ENCODE assay signal across 8 cellular contexts in the genomic region with DNA sequence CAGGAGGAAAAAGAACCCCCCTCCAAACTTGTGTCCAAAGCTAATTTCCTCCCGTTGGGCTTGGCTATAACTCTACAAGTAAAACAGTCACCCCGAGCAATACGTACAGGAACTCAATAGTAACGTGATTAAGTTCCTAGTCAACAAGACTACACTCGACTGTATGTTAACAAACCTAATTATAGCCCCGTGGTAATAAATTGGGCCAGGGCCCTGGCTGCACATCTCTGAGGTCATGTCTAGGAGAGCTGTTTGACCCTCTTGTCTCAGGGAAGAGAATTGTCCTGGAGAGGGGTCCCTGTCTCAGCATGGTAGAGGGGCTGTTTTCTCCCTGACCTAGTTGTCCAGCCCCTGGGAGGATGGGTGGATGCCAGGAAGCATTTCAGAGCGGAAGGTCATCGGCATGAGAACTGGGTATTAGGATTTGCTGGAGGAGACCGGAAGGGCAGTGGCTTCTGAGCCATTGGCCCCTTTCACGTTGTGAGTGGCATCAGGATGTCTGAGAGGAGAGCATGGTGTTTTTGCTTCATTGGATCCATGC.
A peak's percentile ranks its signal among the peaks of the same experiment; 100 is the strongest.
DNase-seq lines count a peak whose midpoint lies in the region; ATAC-seq and TF ChIP-seq lines count a peak whose summit lies in the region.

No MANE protein-coding gene starts in this region.

- H3K36me3 ChIP-seq in ACC112 (ENCODE audit: insufficient read depth, low read length) (no peaks in the 10 kb centered on the region), fibroblast of lung (ENCODE audit: control insufficient read depth, insufficient read depth, low read length) (no peaks in the 10 kb centered on the region), osteoblast (ENCODE audit: insufficient read depth, low read length) (no peaks in the 10 kb centered on the region)

- H3K9ac ChIP-seq in fibroblast of lung (ENCODE audit: insufficient read depth, low read length): peak overlapping the region; percentile 34

- TF ChIP-seq CTCF in fibroblast of lung (conservative IDR thresholded peaks at IDR 0.05 in 1 of 2, IDR thresholded peaks at IDR 0.05 in 1 of 2; ENCODE audit: low read depth in 1 of 2, low read length in 2 of 2) (no peak), osteoblast (IDR thresholded peaks at IDR 0.05; ENCODE audit: extremely low read depth, low read depth, low read length) (no peak)

- H2AFZ ChIP-seq in ACC112 (ENCODE audit: low read length, unreplicated experiment) (peak overlapping the region; percentile 92), fibroblast of lung (ENCODE audit: low read length) (no peak overlapping the region), osteoblast (ENCODE audit: low read length) (peak overlapping the region; percentile 84)

- H3K9me3 ChIP-seq in fibroblast of lung (ENCODE audit: control insufficient read depth, insufficient read depth, low read depth, low read length): no peaks in the 10 kb centered on the region
- H3K9me3 ChIP-seq in osteoblast (ENCODE audit: low read depth, low read length): no peaks in the 10 kb centered on the region

- H3K79me2 ChIP-seq in ACC112 (ENCODE audit: control insufficient read depth, insufficient read depth, low read length, unreplicated experiment) (no peaks in the 10 kb centered on the region), fibroblast of lung (ENCODE audit: control insufficient read depth, insufficient read depth, low read length) (no peaks in the 10 kb centered on the region), osteoblast (ENCODE audit: insufficient read depth, low read length) (no peaks in the 10 kb centered on the region)

- ATAC-seq in HG02840 (IDR thresholded peaks at IDR 0.05; ENCODE audit: low FRiP score, unreplicated experiment): no peak
- no peak for ATAC-seq in HG03571 (IDR thresholded peaks at IDR 0.05; ENCODE audit: unreplicated experiment)

- H3K4me3 ChIP-seq in ACC112 (ENCODE audit: low read depth, low read length): peak overlapping the region; percentile 81
- peak overlapping the region; percentile 33 to 65 (median 48) for H3K4me3 ChIP-seq in fibroblast of lung (replicated peaks in 1 of 4; ENCODE audit: control extremely low read depth in 1 of 4, insufficient read depth in 1 of 4, low read depth in 3 of 4, low read length in 4 of 4)
- peak overlapping the region; percentile 77 for H3K4me3 ChIP-seq in osteoblast (ENCODE audit: insufficient read depth, low read length)

- H3K4me1 ChIP-seq in ACC112 (ENCODE audit: control insufficient read depth, insufficient read depth, low read length, unreplicated experiment) (peaks cover 18% of the 10 kb centered on the region), fibroblast of lung (ENCODE audit: control insufficient read depth, extremely low read depth, insufficient read depth, low read length) (peaks cover 14% of the 10 kb centered on the region), osteoblast (ENCODE audit: insufficient read depth, low read length) (peaks cover 21% of the 10 kb centered on the region)

- H4K20me1 ChIP-seq in fibroblast of lung (ENCODE audit: control insufficient read depth, extremely low read depth, insufficient read depth, low read length) (no peaks in the 10 kb centered on the region), osteoblast (ENCODE audit: insufficient read depth, low read length) (no peaks in the 10 kb centered on the region)

- H3K4me2 ChIP-seq in fibroblast of lung (ENCODE audit: extremely low read depth, insufficient read depth, low read length) (peak overlapping the region; percentile 86), osteoblast (ENCODE audit: insufficient read depth, low read length) (peak overlapping the region; percentile 87)

- H3K27me3 ChIP-seq in ACC112 (ENCODE audit: insufficient read depth, low read length) (peaks cover under 1% of the 10 kb centered on the region; the same call in 1 of the 2 replicates), fibroblast of lung (ENCODE audit: control insufficient read depth, insufficient read depth, low read length) (peaks cover 39% of the 10 kb centered on the region), osteoblast (ENCODE audit: insufficient read depth, low read length) (no peaks in the 10 kb centered on the region)

- DNase-seq in RKO (ENCODE audit: low spot score) (peak; percentile 27), fibroblast of lung (ENCODE audit: low read depth in 2 of 2) (peak; percentile 25 to 40), osteoblast (ENCODE audit: insufficient read length, low spot score, missing footprints) (no peak), LoVo (ENCODE audit: low spot score) (no peak)
- no peak for DNase-seq in stimulated activated CD4-positive, alpha-beta T cell treated with anti-CD3 and anti-CD28 coated beads, Interleukin-4, amount 100 ng/mL, for 24 hours

- peak overlapping the region; percentile 82 for H3K27ac ChIP-seq in ACC112 (ENCODE audit: low read depth, low read length)
- no peak overlapping the region for H3K27ac ChIP-seq in fibroblast of lung (ENCODE audit: insufficient read depth, low read length)
- H3K27ac ChIP-seq in osteoblast (ENCODE audit: low read depth, low read length): peak overlapping the region; percentile 59

Comparison
In these comparisons a context has a peak if more than half of its experiments do, and no peak if none do; other contexts are left out.
1. DNase-seq: peak in RKO (single experiment) and fibroblast of lung (2 of 2); none in osteoblast (single experiment), stimulated activated CD4-positive, alpha-beta T cell treated with anti-CD3 and anti-CD28 coated beads, Interleukin-4, amount 100 ng/mL, for 24 hours (single experiment) and LoVo (single experiment).
2. Peak in every context shown above with its lines, with median percentiles within 50 percentile points of each other: H3K4me3 ChIP-seq.